Comparison of ENCODE assay signal across 18 cellular contexts in the genomic region with DNA sequence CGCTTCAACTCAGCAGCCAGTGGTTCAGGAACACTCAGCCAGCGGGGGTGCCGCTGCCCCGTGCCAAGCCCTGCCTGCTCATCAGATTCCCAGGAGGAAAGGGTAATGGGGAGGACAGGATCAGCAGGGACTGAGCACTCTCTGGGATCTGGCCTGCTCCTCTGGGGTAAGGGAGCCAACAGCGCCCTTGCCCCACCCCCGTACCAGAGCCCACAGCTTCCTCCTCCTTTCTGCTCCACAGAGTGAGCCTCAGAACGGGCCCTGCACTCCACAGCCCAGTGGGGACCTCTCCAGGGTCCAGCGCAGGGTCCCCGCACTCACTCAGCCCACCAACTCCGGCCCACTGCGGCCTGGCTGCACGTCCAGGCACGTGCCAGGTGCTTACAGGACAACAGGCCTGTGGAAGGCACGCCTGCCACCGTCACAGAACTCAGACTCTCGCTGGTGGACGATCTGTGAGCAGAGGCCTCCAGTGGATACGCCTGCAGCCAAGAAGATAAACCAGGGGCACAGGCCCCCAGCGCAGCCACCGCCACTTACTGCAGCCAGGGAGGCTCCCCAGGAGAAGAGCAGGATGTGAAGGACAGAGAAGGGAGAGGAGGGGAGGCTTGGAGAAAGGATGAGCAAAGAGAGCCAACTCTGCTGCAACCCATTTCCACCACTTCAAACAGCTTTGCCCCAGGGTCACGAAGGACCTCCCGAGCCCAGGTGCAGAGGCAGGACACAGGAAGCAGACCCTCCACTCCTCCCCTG. TPM values are rescaled to one million over a fixed set of nuclear protein-coding genes. Genes with fewer than 3 reads are reported as not detected.
DNase-seq lines count a peak whose midpoint lies in the region; TF ChIP-seq lines count a peak whose summit lies in the region.
"Had no signal": no experiment of that assay in that cellular context is flagged by ENCODE, and none has a peak within 500 bp of the region (broad histone marks: within the 10 kb centered on the region; RNA-seq: fewer than 3 reads in every experiment).

No MANE protein-coding gene starts in this region.

- TF ChIP-seq CTCF in WERI-Rb-1 (IDR thresholded peaks at IDR 0.05; ENCODE audit: low read depth, low read length) (no peak), nephron (IDR thresholded peaks at IDR 0.05; ENCODE audit: unreplicated experiment in 3 of 3) (no peak)

- WGBS in HUES64 = 81% methylated on average over 22 of the region's 22 CpGs

- DNase-seq in CD4-positive, alpha-beta memory T cell = no peak
- DNase-seq in WERI-Rb-1 (no peak), NOMO-1 treated with DMSO at 0.1 percent for 48 hours (lab: John Stamatoyannopoulos, UW; ENCODE audit: unreplicated experiment) (no peak), NCI-H1930 (lab: John Stamatoyannopoulos, UW) (no peak), NCI-H1048 (lab: John Stamatoyannopoulos, UW) (no peak)
- DNase-seq in activated T-cell treated with anti-CD3 and anti-CD28 coated beads, Interleukin-2, amount 50 U/mL, for 48 hours = no peak
- DNase-seq: activated CD4-positive, alpha-beta T cell treated with anti-CD3 and anti-CD28 coated beads for 4 hours; activated naive CD4-positive, alpha-beta T cell; hippocampal formation; mesenchymal stem cell; NCI-H2171 treated with DMSO at 0.1 percent for 48 hours; retina; stimulated activated naive B cell treated with anti-CD40 and anti-IgM and Interleukin-4, amounts not matched to agents 10 μg/mL and 1 μg/mL and 100 μg/mL, for 72 hours; trophoblast cell had no signal

- POLR2A ChIA-PET in CD4-positive, alpha-beta memory T cell (lab: Charles Lee; ENCODE audit: partially characterized antibody) = no interaction called here

- H3K36me3 Mint-ChIP-seq in CD4-positive, alpha-beta memory T cell = no peaks in the 10 kb centered on the region
- no peaks in the 10 kb centered on the region for H3K36me3 Mint-ChIP-seq in nephron (ENCODE audit: low read depth)
- H3K36me3 Mint-ChIP-seq: stimulated activated naive B cell treated with anti-CD40 and anti-IgM and Interleukin-4, amounts not matched to agents 10 μg/mL and 1 μg/mL and 100 μg/mL, for 72 hours had no signal

- peak overlapping the region; percentile 46; the same call in 1 of the 2 replicates for H3K9ac ChIP-seq in HUES64 (ENCODE audit: low read depth, low read length)

- peaks cover 9 to 13% of the 10 kb centered on the region in 2 donors for H3K27me3 Mint-ChIP-seq in CD4-positive, alpha-beta memory T cell
- peaks cover 16% of the 10 kb centered on the region for H3K27me3 Mint-ChIP-seq in nephron (ENCODE audit: low read depth)

- intact Hi-C loops in CD4-positive, alpha-beta memory T cell (cut with micrococcal nuclease) = no loop called here

- H3K4me3 Mint-ChIP-seq in CD4-positive, alpha-beta memory T cell = peak overlapping the region in 5 of 8 donors; percentile 14 to 60 (median 36)
- peak overlapping the region; percentile 81 to 92 (median 84) for H3K4me3 Mint-ChIP-seq in nephron
- H3K4me3 Mint-ChIP-seq: stimulated activated naive B cell treated with anti-CD40 and anti-IgM and Interleukin-4, amounts not matched to agents 10 μg/mL and 1 μg/mL and 100 μg/mL, for 72 hours had no signal

- H3K27me3 ChIP-seq in CD4-positive, alpha-beta memory T cell (ENCODE audit: insufficient read depth, low read length) = peaks cover 5% of the 10 kb centered on the region
- peaks cover 22% of the 10 kb centered on the region for H3K27me3 ChIP-seq in HUES64 (ENCODE audit: insufficient read depth, low read length)
- H3K27me3 ChIP-seq in WERI-Rb-1 (ENCODE audit: insufficient read depth, low read depth, severe bottlenecking) = peaks cover 4% of the 10 kb centered on the region

- no peaks in the 10 kb centered on the region for H3K36me3 ChIP-seq in CD4-positive, alpha-beta memory T cell (ENCODE audit: insufficient read depth, low read length)
- H3K36me3 ChIP-seq in HUES64 (ENCODE audit: insufficient read depth, low read length) = no peaks in the 10 kb centered on the region
- H3K36me3 ChIP-seq in WERI-Rb-1 = no peaks in the 10 kb centered on the region

- no peak overlapping the region for H3K27ac ChIP-seq in CD4-positive, alpha-beta memory T cell (ENCODE audit: low read depth, low read length)
- H3K27ac ChIP-seq in HUES64 (ENCODE audit: low read depth, low read length) (no peak overlapping the region), WERI-Rb-1 (peak overlapping the region; percentile 71)

- peaks cover 2 to 18% (median 5%) of the 10 kb centered on the region in 4 donors for H3K4me1 Mint-ChIP-seq in CD4-positive, alpha-beta memory T cell
- H3K4me1 Mint-ChIP-seq in nephron = peaks cover 33% of the 10 kb centered on the region

- peaks cover 0 to 1% (median 0%) of the 10 kb centered on the region in 8 donors for H3K9me3 Mint-ChIP-seq in CD4-positive, alpha-beta memory T cell
- no peaks in the 10 kb centered on the region for H3K9me3 Mint-ChIP-seq in nephron
- H3K9me3 Mint-ChIP-seq: stimulated activated naive B cell treated with anti-CD40 and anti-IgM and Interleukin-4, amounts not matched to agents 10 μg/mL and 1 μg/mL and 100 μg/mL, for 72 hours had no signal

- H3K4me3 ChIP-seq in CD4-positive, alpha-beta memory T cell (ENCODE audit: low read length in 2 of 2) = no peak overlapping the region
- H3K4me3 ChIP-seq in HUES64 (ENCODE audit: low read length) (no peak overlapping the region), WERI-Rb-1 (ENCODE audit: low read depth, low read length) (no peak overlapping the region)

- CTCF ChIA-PET in CD4-positive, alpha-beta memory T cell (lab: Charles Lee; ENCODE audit: partially characterized antibody) = no interaction called here

- H3K9me3 ChIP-seq in CD4-positive, alpha-beta memory T cell (ENCODE audit: control insufficient read depth in 1 of 2, low read length in 2 of 2) = no peaks in the 10 kb centered on the region
- H3K9me3 ChIP-seq in HUES64 (ENCODE audit: insufficient read depth, low read depth, low read length) (no peaks in the 10 kb centered on the region), WERI-Rb-1 (ENCODE audit: severe bottlenecking) (peaks cover 6% of the 10 kb centered on the region)

- H3K4me1 ChIP-seq in CD4-positive, alpha-beta memory T cell (ENCODE audit: insufficient read depth, low read length) = peaks cover 15% of the 10 kb centered on the region
- peaks cover 27% of the 10 kb centered on the region for H3K4me1 ChIP-seq in HUES64 (ENCODE audit: insufficient read depth, low read length)

- peak overlapping the region in 1 of 7 donors; percentile 80 for H3K27ac Mint-ChIP-seq in CD4-positive, alpha-beta memory T cell
- H3K27ac Mint-ChIP-seq in nephron = peak overlapping the region in 2 of 3 experiments; percentile 20 to 69
- H3K27ac Mint-ChIP-seq: stimulated activated naive B cell treated with anti-CD40 and anti-IgM and Interleukin-4, amounts not matched to agents 10 μg/mL and 1 μg/mL and 100 μg/mL, for 72 hours had no signal

RNA-seq across cellular contexts. Expression of gene MEGF6, which starts 2.1 kb away (rescaled TPM):
- 100 to 1,000 TPM; 167 to 168 TPM for total RNA-seq in CD4-positive, alpha-beta memory T cell
- polyA plus RNA-seq in CD4-positive, alpha-beta memory T cell = 1 to 10 TPM; 2.4 to 7.1 TPM
- 5.6 TPM for polyA plus RNA-seq in HUES64 (2013, experiment 1 of 2)
- polyA plus RNA-seq in HUES64 (2013, experiment 2 of 2) = 7.3 TPM

RNA-seq across cellular contexts. Expression of gene TPRG1L, which starts 15.6 kb away (rescaled TPM):
- total RNA-seq in CD4-positive, alpha-beta memory T cell = 10 to 100 TPM; 57.9 to 59.5 TPM
- polyA plus RNA-seq in CD4-positive, alpha-beta memory T cell = 10 to 100 TPM; 41.4 to 46.4 TPM
- 22.5 TPM for polyA plus RNA-seq in HUES64 (2013, experiment 1 of 2)
- polyA plus RNA-seq in HUES64 (2013, experiment 2 of 2) = 22.6 TPM

RNA-seq across cellular contexts. Expression of gene WRAP73, which starts 40.7 kb away (rescaled TPM):
- total RNA-seq in CD4-positive, alpha-beta memory T cell = 10 to 100 TPM; 39.0 to 40.7 TPM
- 10 to 100 TPM; 24.4 to 30.1 TPM for polyA plus RNA-seq in CD4-positive, alpha-beta memory T cell
- polyA plus RNA-seq in HUES64 (2013, experiment 1 of 2) = 18.2 TPM
- polyA plus RNA-seq in HUES64 (2013, experiment 2 of 2) = 18.1 TPM

RNA-seq across cellular contexts. Expression of gene TP73, which starts 43.1 kb away (rescaled TPM):
- under 1 TPM in 1 of 2 experiments, not detected in 1; 0.17 TPM for total RNA-seq in CD4-positive, alpha-beta memory T cell
- polyA plus RNA-seq in CD4-positive, alpha-beta memory T cell = under 1 TPM in 1 of 2 donors, not detected in 1; 0.15 TPM
- 0.65 TPM for polyA plus RNA-seq in HUES64 (2013, experiment 1 of 2)
- polyA plus RNA-seq in HUES64 (2013, experiment 2 of 2) = 0.76 TPM
- polyA plus RNA-seq: AG04450, neural cell had no signal
